8 cellular contexts compared by ENCODE assay signal in the genomic region with DNA sequence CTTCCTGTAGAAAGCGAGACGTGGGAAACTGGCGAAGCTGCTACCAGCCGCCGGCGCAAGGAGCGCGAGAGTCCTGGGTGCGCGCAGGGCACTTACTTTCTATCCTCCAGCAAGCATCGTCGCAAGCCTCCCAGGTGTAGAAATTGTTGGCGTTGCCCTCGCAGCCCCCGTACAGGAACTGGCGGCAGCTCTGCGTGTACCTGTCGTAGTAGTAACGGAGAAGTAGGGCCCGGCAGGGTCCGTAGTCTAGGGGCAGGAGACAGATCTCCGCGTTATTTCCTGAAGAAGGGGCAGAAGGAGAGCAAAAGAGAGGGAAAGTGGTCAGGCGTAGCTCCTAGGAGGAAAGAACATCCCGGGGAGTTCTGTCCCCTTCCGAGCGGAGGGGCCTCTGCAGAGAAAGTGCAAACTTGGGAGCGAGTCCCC. TPM values are rescaled to one million over a fixed set of nuclear protein-coding genes. Genes with fewer than 3 reads are reported as not detected.
DNase-seq lines count a peak whose midpoint lies in the region; ATAC-seq, FAIRE-seq and TF ChIP-seq lines count a peak whose summit lies in the region.

No MANE protein-coding gene starts in this region.

- POLR2A ChIA-PET in CD8-positive, alpha-beta memory T cell (lab: Charles Lee), result no interaction called here
- POLR2A ChIA-PET in IMR-90 (lab: Charles Lee; ENCODE audit: unreplicated experiment), result no interaction called here

- no peak overlapping the region for H3K4me3 ChIP-seq in CD8-positive, alpha-beta memory T cell (ENCODE audit: low read length)
- H3K4me3 ChIP-seq in IMR-90 (ENCODE audit: insufficient read depth, low read depth, low read length) (peak overlapping the region; percentile 69), keratinocyte (ENCODE audit: control insufficient read depth in 2 of 3, extremely low read depth in 1 of 3, insufficient read depth in 2 of 3, low read depth in 1 of 3, low read length in 3 of 3) (peak overlapping the region; percentile 50 to 83 (median 77))

- peak overlapping the region in 1 of 2 experiments; percentile 30; a peak in 1 of 4 replicates for H4K8ac ChIP-seq in IMR-90 (ENCODE audit: low read depth in 2 of 2, low read length in 2 of 2)

- in situ Hi-C loops in IMR-90 (cut with MboI; ENCODE audit: low sequenced_read_pairs), result no loop called here

- peak; percentile 67 for FAIRE-seq in keratinocyte (lab: Jason Lieb, UNC)

- peak overlapping the region; percentile 11; the same call in 1 of the 2 replicates for H3K23ac ChIP-seq in IMR-90 (ENCODE audit: low read depth, low read length)

- no peak overlapping the region for H3K56ac ChIP-seq in IMR-90 (ENCODE audit: extremely low read depth, insufficient read depth, low read length)

- H3K4me1 ChIP-seq in CD8-positive, alpha-beta memory T cell (ENCODE audit: insufficient read depth, low read length), result no peaks in the 10 kb centered on the region
- H3K4me1 ChIP-seq in IMR-90 (ENCODE audit: control insufficient read depth, insufficient read depth, low read length) (peaks cover 2% of the 10 kb centered on the region; the same call in 1 of the 2 replicates), keratinocyte (ENCODE audit: control insufficient read depth, extremely low read depth, insufficient read depth, low read length) (peaks cover 11% of the 10 kb centered on the region)

- no peak overlapping the region for H4K91ac ChIP-seq in IMR-90 (ENCODE audit: insufficient read depth, low read depth, low read length)

- peak overlapping the region; percentile 37 for H2BK5ac ChIP-seq in IMR-90 (ENCODE audit: low read depth, low read length, poor library complexity, severe bottlenecking)

- no peaks in the 10 kb centered on the region for H3K79me1 ChIP-seq in IMR-90 (ENCODE audit: low read depth in 1 of 2, low read length in 2 of 2)

- no peak overlapping the region for H3K27ac Mint-ChIP-seq in CD8-positive, alpha-beta memory T cell
- peak overlapping the region in 1 of 2 donors; percentile 80 for H3K27ac Mint-ChIP-seq in stimulated activated naive CD8-positive, alpha-beta T cell treated with anti-CD3 and anti-CD28 coated beads, Interleukin-15, amount 100 ng/mL, for 72 hours

- H3K79me2 ChIP-seq in keratinocyte (ENCODE audit: control insufficient read depth, insufficient read depth, low read length), result no peaks in the 10 kb centered on the region

- no peak overlapping the region for H3K27ac ChIP-seq in CD8-positive, alpha-beta memory T cell (ENCODE audit: low read depth, low read length)
- peak overlapping the region; percentile 71 for H3K27ac ChIP-seq in IMR-90 (ENCODE audit: insufficient read depth, low read length)
- peak overlapping the region; percentile 73 for H3K27ac ChIP-seq in keratinocyte (ENCODE audit: control insufficient read depth, insufficient read depth, low read length)

- H4K20me1 ChIP-seq in IMR-90 (ENCODE audit: insufficient read depth, low read length) (no peaks in the 10 kb centered on the region; the same call in 1 of the 2 replicates), keratinocyte (ENCODE audit: control insufficient read depth, extremely low read depth, insufficient read depth, low read length) (no peaks in the 10 kb centered on the region)

- WGBS in IMR-90 (ENCODE audit: extremely low coverage in 2 of 2, insufficient read length in 1 of 2), 2 experiments, result 2% methylated on average over 9 of the region's 28 CpGs; no CpG with 5 or more reads in 1 of the 2 experiments

- CTCF ChIA-PET in CD8-positive, alpha-beta memory T cell (lab: Charles Lee), result no interaction called here
- CTCF ChIA-PET in IMR-90 (lab: Yijun Ruan, JAX), result interaction anchor here (0.8 to 1.4 kb wide), 3 partner anchors 9 to 17 kb away, joined by 3 read pairs; a partner anchor contains a TSS

- peak overlapping the region; percentile 45; the same call in 1 of the 2 replicates for H2BK120ac ChIP-seq in IMR-90 (ENCODE audit: low read depth, low read length)

- H3K9me1 ChIP-seq in IMR-90 (ENCODE audit: insufficient read depth, low read length) (no peaks in the 10 kb centered on the region), keratinocyte (ENCODE audit: control insufficient read depth, extremely low read depth, insufficient read depth, low read length) (no peaks in the 10 kb centered on the region)

- dilution Hi-C loops in IMR-90 (cut with HindIII; ENCODE audit: low sequenced_read_pairs, unreplicated experiment), result no loop called here
- dilution Hi-C loops in keratinocyte (cut with MboI; ENCODE audit: extremely low pct_ligation_motif_present, low sequenced_read_pairs), result no loop called here

- TF ChIP-seq CTCF in IMR-90 (conservative IDR thresholded peaks at IDR 0.05; ENCODE audit: low read depth, low read length) (no peak), keratinocyte (optimal IDR thresholded peaks at IDR 0.05 in 1 of 3, IDR thresholded peaks at IDR 0.05 in 1 of 3, conservative IDR thresholded peaks at IDR 0.05 in 1 of 3; ENCODE audit: extremely low read depth in 1 of 3, insufficient read depth in 2 of 3, low read length in 3 of 3) (no peak)

- H3K27me3 ChIP-seq in CD8-positive, alpha-beta memory T cell (ENCODE audit: insufficient read depth, low read length, poor library complexity, severe bottlenecking), result no peaks in the 10 kb centered on the region
- H3K27me3 ChIP-seq in IMR-90 (ENCODE audit: control insufficient read depth, insufficient read depth, low read length) (no peaks in the 10 kb centered on the region), keratinocyte (ENCODE audit: control insufficient read depth, extremely low read depth, insufficient read depth, low read length) (no peaks in the 10 kb centered on the region)

- TF ChIP-seq POLR2A in IMR-90 (IDR thresholded peaks at IDR 0.05; ENCODE audit: low read depth, low read length), result no peak

- H3K18ac ChIP-seq in IMR-90 (ENCODE audit: low read depth, low read length), result no peak overlapping the region

- peak overlapping the region in 5 of 7 donors; percentile 12 to 74 (median 50) for H3K4me3 Mint-ChIP-seq in CD8-positive, alpha-beta memory T cell
- peak overlapping the region; percentile 87 to 89 for H3K4me3 Mint-ChIP-seq in stimulated activated naive CD8-positive, alpha-beta T cell treated with anti-CD3 and anti-CD28 coated beads, Interleukin-15, amount 100 ng/mL, for 72 hours

- peak; percentile 74 for ATAC-seq in GM19452 (IDR thresholded peaks at IDR 0.05; ENCODE audit: unreplicated experiment)
- ATAC-seq in IMR-90 (ENCODE audit: low read depth), result peak; percentile 64
- ATAC-seq in stimulated activated naive CD8-positive, alpha-beta T cell treated with anti-CD3 and anti-CD28 coated beads, Interleukin-15, amount 100 ng/mL, for 72 hours, result peak; percentile 62

- H3K9me3 ChIP-seq in CD8-positive, alpha-beta memory T cell (ENCODE audit: low read length), result no peaks in the 10 kb centered on the region
- H3K9me3 ChIP-seq in IMR-90 (ENCODE audit: control insufficient read depth, insufficient read depth, low read length), result no peaks in the 10 kb centered on the region
- no peaks in the 10 kb centered on the region for H3K9me3 ChIP-seq in keratinocyte (ENCODE audit: control insufficient read depth, low read depth, low read length)

- no peaks in the 10 kb centered on the region for H3K36me3 Mint-ChIP-seq in CD8-positive, alpha-beta memory T cell

- H3K36me3 ChIP-seq in CD8-positive, alpha-beta memory T cell (ENCODE audit: insufficient read depth, low read length), result no peaks in the 10 kb centered on the region
- H3K36me3 ChIP-seq in IMR-90 (ENCODE audit: control insufficient read depth, insufficient read depth, low read length) (no peaks in the 10 kb centered on the region; the same call in 1 of the 2 replicates), keratinocyte (ENCODE audit: control insufficient read depth in 2 of 2, extremely low read depth in 1 of 2, insufficient read depth in 2 of 2, low read length in 2 of 2) (no peaks in the 10 kb centered on the region)

- no peak overlapping the region; the same call in 1 of the 2 replicates for H3K4ac ChIP-seq in IMR-90 (ENCODE audit: low read depth, low read length)

- DNase-seq in CD8-positive, alpha-beta memory T cell, result no peak
- peak; percentile 63 for DNase-seq in IMR-90
- DNase-seq in astrocyte of the hippocampus (ENCODE audit: low read depth, low spot score), result peak; percentile 81
- no peak for DNase-seq in keratinocyte (ENCODE audit: low read depth, low spot score)
- DNase-seq in stimulated activated naive CD8-positive, alpha-beta T cell treated with anti-CD3 and anti-CD28 coated beads, Interleukin-15, amount 100 ng/mL, for 72 hours, result peak in 1 of 2 donors; percentile 14
- DNase-seq in stimulated activated CD4-positive, alpha-beta T cell treated with anti-CD3 and anti-CD28 coated beads, Interleukin-4, amount 100 ng/mL, for 1 hour, result no peak
- no peak for DNase-seq in middle frontal gyrus (ENCODE audit: extremely low spot score, low spot score)

- TF ChIP-seq RAD21 in IMR-90 (IDR thresholded peaks at IDR 0.05; ENCODE audit: low read length), result no peak

- peak overlapping the region; percentile 30 for H2AK9ac ChIP-seq in IMR-90 (replicated peaks; ENCODE audit: low read depth, low read length, poor library complexity)

- peak overlapping the region; percentile 90 for H2AFZ ChIP-seq in IMR-90 (replicated peaks; ENCODE audit: low read length, poor library complexity)
- H2AFZ ChIP-seq in keratinocyte (ENCODE audit: control insufficient read depth, low read length), result peak overlapping the region; percentile 85

- H3K27me3 Mint-ChIP-seq in CD8-positive, alpha-beta memory T cell, result peaks cover 31 to 47% of the 10 kb centered on the region in 2 donors
- H3K27me3 Mint-ChIP-seq in stimulated activated naive CD8-positive, alpha-beta T cell treated with anti-CD3 and anti-CD28 coated beads, Interleukin-15, amount 100 ng/mL, for 72 hours, result peaks cover 54% of the 10 kb centered on the region

- no peak overlapping the region for H3K14ac ChIP-seq in IMR-90 (replicated peaks; ENCODE audit: low read depth, low read length)

- peak overlapping the region; percentile 3; the same call in 1 of the 2 replicates for H4K5ac ChIP-seq in IMR-90 (ENCODE audit: low read depth, low read length)

- no peak overlapping the region for H2BK20ac ChIP-seq in IMR-90 (ENCODE audit: low read depth, low read length)

- peaks cover 0 to 2% (median 0%) of the 10 kb centered on the region in 5 donors for H3K9me3 Mint-ChIP-seq in CD8-positive, alpha-beta memory T cell
- H3K9me3 Mint-ChIP-seq in stimulated activated naive CD8-positive, alpha-beta T cell treated with anti-CD3 and anti-CD28 coated beads, Interleukin-15, amount 100 ng/mL, for 72 hours, result no peaks in the 10 kb centered on the region

- H2AK5ac ChIP-seq in IMR-90 (ENCODE audit: low read depth, low read length), result no peak overlapping the region

- TSS peak; percentile 30 for BruUV-seq in IMR-90 (replicated peaks; lab: Mats Ljungman, UMichigan)

- H3K4me2 ChIP-seq in IMR-90 (ENCODE audit: low read depth, low read length), result peak overlapping the region; percentile 94
- H3K4me2 ChIP-seq in keratinocyte (ENCODE audit: control insufficient read depth, extremely low read depth, insufficient read depth, low read depth, low read length), result peak overlapping the region; percentile 86

- H2BK15ac ChIP-seq in IMR-90 (ENCODE audit: low read depth, low read length), result no peak overlapping the region

- peaks cover 7 to 14% (median 11%) of the 10 kb centered on the region in 3 donors for H3K4me1 Mint-ChIP-seq in CD8-positive, alpha-beta memory T cell
- peaks cover 14% of the 10 kb centered on the region for H3K4me1 Mint-ChIP-seq in stimulated activated naive CD8-positive, alpha-beta T cell treated with anti-CD3 and anti-CD28 coated beads, Interleukin-15, amount 100 ng/mL, for 72 hours

- intact Hi-C loops in IMR-90 (cut with micrococcal nuclease), result loop anchor here (5.0 kb wide), 1 partner anchor 112 kb away; a partner anchor contains a TSS

- H3K9ac ChIP-seq in IMR-90 (ENCODE audit: low read depth, low read length) (peak overlapping the region; percentile 77), keratinocyte (ENCODE audit: control insufficient read depth, extremely low read depth, insufficient read depth, low read length) (peak overlapping the region; percentile 80)

RNA-seq across cellular contexts. Expression of a gene that starts 0.5 kb away (rescaled TPM):
- not detected for total RNA-seq in CD8-positive, alpha-beta memory T cell
- not detected for polyA plus RNA-seq in CD8-positive, alpha-beta memory T cell
- total RNA-seq in IMR-90 (2012; rRNA removed), result 48.9 and 53.6 TPM in 2 replicates
- polyA plus RNA-seq in IMR-90 (2012; rRNA removed), result 99.0 and 121 TPM in 2 replicates
- polyA plus RNA-seq in IMR-90 (2012; cell fraction: cytosol; rRNA removed), result 55.1 and 97.0 TPM in 2 replicates
- polyA plus RNA-seq in IMR-90 (2012; cell fraction: nucleus; rRNA removed; ENCODE audit: low replicate concordance), result 41.5 and 59.6 TPM in 2 replicates
- polyA plus RNA-seq in keratinocyte, result 46.0 to 138 TPM (median 87.2 TPM) in 3 replicates
- polyA plus RNA-seq in keratinocyte (2011; ENCODE audit: low read depth), result 1.4 TPM
- polyA plus RNA-seq in keratinocyte (2011; cell fraction: cytosol; rRNA removed), result 47.5 and 74.1 TPM in 2 replicates
- 60.6 and 69.1 TPM in 2 replicates for polyA plus RNA-seq in keratinocyte (2011; cell fraction: nucleus; rRNA removed)
- polyA plus RNA-seq in keratinocyte (2012; ENCODE audit: low replicate concordance), result 1.7 and 125 TPM in 2 replicates
- 23.6 to 72.7 TPM (median 30.3 TPM) in 3 replicates for polyA minus RNA-seq in keratinocyte
- 42.0 TPM for polyA minus RNA-seq in keratinocyte (2011; cell fraction: cytosol; rRNA and poly(A)+ RNA removed)
- polyA minus RNA-seq in keratinocyte (2011; cell fraction: nucleus; rRNA and poly(A)+ RNA removed), result 33.7 and 34.1 TPM in 2 replicates

RNA-seq across cellular contexts. Expression of a gene that starts 16.3 kb away (rescaled TPM):
- total RNA-seq in CD8-positive, alpha-beta memory T cell, result not detected
- not detected for polyA plus RNA-seq in CD8-positive, alpha-beta memory T cell
- not detected in 2 replicates for total RNA-seq in IMR-90 (2012; rRNA removed)
- polyA plus RNA-seq in IMR-90 (2012; rRNA removed), result not detected in 2 replicates
- not detected in 2 replicates for polyA plus RNA-seq in IMR-90 (2012; cell fraction: cytosol; rRNA removed)
- polyA plus RNA-seq in IMR-90 (2012; cell fraction: nucleus; rRNA removed; ENCODE audit: low replicate concordance), result not detected in 2 replicates
- not detected in 3 replicates for polyA plus RNA-seq in keratinocyte
- not detected for polyA plus RNA-seq in keratinocyte (2011; ENCODE audit: low read depth)
- polyA plus RNA-seq in keratinocyte (2011; cell fraction: cytosol; rRNA removed), result not detected in 2 replicates
- not detected in 2 replicates for polyA plus RNA-seq in keratinocyte (2011; cell fraction: nucleus; rRNA removed)
- polyA plus RNA-seq in keratinocyte (2012; ENCODE audit: low replicate concordance), result not detected in 2 replicates
- not detected in 3 replicates for polyA minus RNA-seq in keratinocyte
- polyA minus RNA-seq in keratinocyte (2011; cell fraction: cytosol; rRNA and poly(A)+ RNA removed), result not detected
- not detected in 2 replicates for polyA minus RNA-seq in keratinocyte (2011; cell fraction: nucleus; rRNA and poly(A)+ RNA removed)

RNA-seq across cellular contexts. Expression of a gene that starts 31.5 kb away (rescaled TPM):
- not detected for total RNA-seq in CD8-positive, alpha-beta memory T cell
- not detected for polyA plus RNA-seq in CD8-positive, alpha-beta memory T cell
- 6.1 and 11.1 TPM in 2 replicates for total RNA-seq in IMR-90 (2012; rRNA removed)
- 10.1 and 10.5 TPM in 2 replicates for polyA plus RNA-seq in IMR-90 (2012; rRNA removed)
- polyA plus RNA-seq in IMR-90 (2012; cell fraction: cytosol; rRNA removed), result 5.0 and 5.5 TPM in 2 replicates
- polyA plus RNA-seq in IMR-90 (2012; cell fraction: nucleus; rRNA removed; ENCODE audit: low replicate concordance), result 2.0 and 3.3 TPM in 2 replicates
- 0.23 to 1.0 TPM (median 0.63 TPM) in 3 replicates for polyA plus RNA-seq in keratinocyte
- not detected for polyA plus RNA-seq in keratinocyte (2011; ENCODE audit: low read depth)
- 0.47 and 0.49 TPM in 2 replicates for polyA plus RNA-seq in keratinocyte (2011; cell fraction: cytosol; rRNA removed)
- polyA plus RNA-seq in keratinocyte (2011; cell fraction: nucleus; rRNA removed), result 0.13 and 0.23 TPM in 2 replicates
- polyA plus RNA-seq in keratinocyte (2012; ENCODE audit: low replicate concordance), result 1.1 TPM in 1 of 2 replicates, not detected in the other
- 0.06 to 0.43 TPM (median 0.13 TPM) in 3 replicates for polyA minus RNA-seq in keratinocyte
- not detected for polyA minus RNA-seq in keratinocyte (2011; cell fraction: cytosol; rRNA and poly(A)+ RNA removed)
- 0.11 TPM in 1 of 2 replicates, not detected in the other for polyA minus RNA-seq in keratinocyte (2011; cell fraction: nucleus; rRNA and poly(A)+ RNA removed)

Comparison
In these comparisons a context has a peak if more than half of its experiments do, and no peak if none do; other contexts are left out.
1. DNase-seq: peak in IMR-90 (single experiment) and astrocyte of the hippocampus (single experiment); none in CD8-positive, alpha-beta memory T cell (0 of 5), keratinocyte (single experiment), stimulated activated CD4-positive, alpha-beta T cell treated with anti-CD3 and anti-CD28 coated beads, Interleukin-4, amount 100 ng/mL, for 1 hour (single experiment) and middle frontal gyrus (single experiment).
2. Peak in every context shown above with its lines, with median percentiles within 50 percentile points of each other: ATAC-seq.